ENCODE assay signal across 1 cellular context in genomic region chr16:59236804-59237463, GRCh38.
TF ChIP-seq lines count a peak whose summit lies in the region.

No MANE protein-coding gene starts in this region.

TF ChIP-seq in GM23338, 12 proteins besides CTCF, POLR2A, EP300 and RAD21:
- TF ChIP-seq ZNF462 (CRISPR knock-in tag; IDR thresholded peaks at IDR 0.05) (peak; percentile 87), POLR2AphosphoS5 (IDR thresholded peaks at IDR 0.05; ENCODE audit: low read depth) (no peak), CREB1 (CRISPR knock-in tag; IDR thresholded peaks at IDR 0.05; ENCODE audit: low read depth) (no peak), ZNF114 (CRISPR knock-in tag; IDR thresholded peaks at IDR 0.05) (no peak), ETS1 (IDR thresholded peaks at IDR 0.05) (no peak), ZNF331 (CRISPR knock-in tag; IDR thresholded peaks at IDR 0.05; ENCODE audit: low read depth) (no peak), REST (IDR thresholded peaks at IDR 0.05; ENCODE audit: unreplicated experiment) (no peak), EZH2 (IDR thresholded peaks at IDR 0.05; ENCODE audit: low read depth, unreplicated experiment) (no peak), STAT1 (IDR thresholded peaks at IDR 0.05; ENCODE audit: unreplicated experiment) (no peak), EZH2phosphoT487 (IDR thresholded peaks at IDR 0.05; ENCODE audit: unreplicated experiment) (no peak), JUNB (IDR thresholded peaks at IDR 0.05; ENCODE audit: unreplicated experiment) (no peak), NANOG (IDR thresholded peaks at IDR 0.05; ENCODE audit: borderline replicate concordance) (peak; percentile 64; the same call in 1 of the 2 replicates)
